Comparison of ENCODE assay signal across 20 cellular contexts in genomic region chr1:196450143-196450911, GRCh38.
"Had no signal": no experiment of that assay in that cellular context is flagged by ENCODE, and none has a peak within 500 bp of the region (broad histone marks: within the 10 kb centered on the region; RNA-seq: fewer than 3 reads in every experiment).

No MANE protein-coding gene starts in this region.

- H3K4me3 Mint-ChIP-seq: activated CD4-positive, alpha-beta T cell treated with anti-CD3 and anti-CD28 coated beads, Interleukin-2, amount 10 ng/mL, durations not matched to agents 7 days and 5 days; activated naive CD4-positive, alpha-beta T cell treated with anti-CD3 and anti-CD28 coated beads for 36 hours; activated naive CD8-positive, alpha-beta T cell treated with anti-CD3 and anti-CD28 coated beads, Interleukin-2, amount 50 U/mL, for 24 hours; activated T-cell treated with anti-CD3 and anti-CD28 coated beads, Interleukin-2, amount 50 U/mL, for 4 hours; nephron had no signal

- H3K4me1 Mint-ChIP-seq: activated CD4-positive, alpha-beta T cell treated with anti-CD3 and anti-CD28 coated beads, Interleukin-2, amount 10 ng/mL, durations not matched to agents 7 days and 5 days; activated naive CD8-positive, alpha-beta T cell treated with anti-CD3 and anti-CD28 coated beads, Interleukin-2, amount 50 U/mL, for 24 hours had no signal

- DNase-seq: activated CD4-positive, alpha-beta T cell treated with anti-CD3 and anti-CD28 coated beads, Interleukin-2, amount 10 ng/mL, durations not matched to agents 7 days and 5 days; activated CD8-positive, alpha-beta memory T cell treated with anti-CD3 and anti-CD28 coated beads, Interleukin-2, amount 50 U/mL, for 4 hours; activated naive CD4-positive, alpha-beta T cell treated with anti-CD3 and anti-CD28 coated beads for 36 hours; activated naive CD8-positive, alpha-beta T cell treated with anti-CD3 and anti-CD28 coated beads, Interleukin-2, amount 50 U/mL, for 24 hours; activated T-cell treated with anti-CD3 and anti-CD28 coated beads, Interleukin-2, amount 50 U/mL, for 4 hours; aorta; brain microvascular endothelial cell; cortex of kidney; islet precursor cell; mammary epithelial cell; midbrain; nucleus accumbens; posterior cingulate gyrus; retina; stimulated activated CD4-positive, alpha-beta T cell treated with anti-CD3 and anti-CD28 coated beads, Interleukin-1b, Interleukin-23, amount 100 ng/mL, for 48 hours; stimulated activated CD8-positive, alpha-beta memory T cell treated with anti-CD3 and anti-CD28 coated beads, Interleukin-4, amount 100 ng/mL, for 48 hours; stimulated activated naive CD4-positive, alpha-beta T cell; thyroid gland had no signal

- H3K27me3 ChIP-seq: brain microvascular endothelial cell, thyroid gland had no signal

- H3K36me3 ChIP-seq: brain microvascular endothelial cell, thyroid gland had no signal

- H3K27me3 Mint-ChIP-seq: activated CD4-positive, alpha-beta T cell treated with anti-CD3 and anti-CD28 coated beads, Interleukin-2, amount 10 ng/mL, durations not matched to agents 7 days and 5 days; activated naive CD8-positive, alpha-beta T cell treated with anti-CD3 and anti-CD28 coated beads, Interleukin-2, amount 50 U/mL, for 24 hours had no signal

- H3K9me3 ChIP-seq: thyroid gland had no signal

- H3K27ac Mint-ChIP-seq: activated CD4-positive, alpha-beta T cell treated with anti-CD3 and anti-CD28 coated beads, Interleukin-2, amount 10 ng/mL, durations not matched to agents 7 days and 5 days; activated naive CD4-positive, alpha-beta T cell treated with anti-CD3 and anti-CD28 coated beads for 36 hours; activated naive CD8-positive, alpha-beta T cell treated with anti-CD3 and anti-CD28 coated beads, Interleukin-2, amount 50 U/mL, for 24 hours had no signal

- H3K9me3 Mint-ChIP-seq: activated CD4-positive, alpha-beta T cell treated with anti-CD3 and anti-CD28 coated beads, Interleukin-2, amount 10 ng/mL, durations not matched to agents 7 days and 5 days; activated naive CD4-positive, alpha-beta T cell treated with anti-CD3 and anti-CD28 coated beads for 36 hours; activated naive CD8-positive, alpha-beta T cell treated with anti-CD3 and anti-CD28 coated beads, Interleukin-2, amount 50 U/mL, for 24 hours; activated T-cell treated with anti-CD3 and anti-CD28 coated beads, Interleukin-2, amount 50 U/mL, for 4 hours; nephron had no signal

- H3K27ac ChIP-seq: brain microvascular endothelial cell, thyroid gland had no signal

- ATAC-seq: activated CD4-positive, CD25-positive, alpha-beta regulatory T cell treated with anti-CD3 and anti-CD28 coated beads, Interleukin-2, amount 50 U/mL, for 24 hours; activated naive CD8-positive, alpha-beta T cell treated with anti-CD3 and anti-CD28 coated beads, Interleukin-2, amount 50 U/mL, for 24 hours; activated T-cell treated with anti-CD3 and anti-CD28 coated beads, Interleukin-2, amount 50 U/mL, for 4 hours had no signal

- H3K4me3 ChIP-seq: thyroid gland had no signal

- H3K4me1 ChIP-seq: thyroid gland had no signal
